Comparison of ENCODE assay signal across 1 cellular context in the genomic region with DNA sequence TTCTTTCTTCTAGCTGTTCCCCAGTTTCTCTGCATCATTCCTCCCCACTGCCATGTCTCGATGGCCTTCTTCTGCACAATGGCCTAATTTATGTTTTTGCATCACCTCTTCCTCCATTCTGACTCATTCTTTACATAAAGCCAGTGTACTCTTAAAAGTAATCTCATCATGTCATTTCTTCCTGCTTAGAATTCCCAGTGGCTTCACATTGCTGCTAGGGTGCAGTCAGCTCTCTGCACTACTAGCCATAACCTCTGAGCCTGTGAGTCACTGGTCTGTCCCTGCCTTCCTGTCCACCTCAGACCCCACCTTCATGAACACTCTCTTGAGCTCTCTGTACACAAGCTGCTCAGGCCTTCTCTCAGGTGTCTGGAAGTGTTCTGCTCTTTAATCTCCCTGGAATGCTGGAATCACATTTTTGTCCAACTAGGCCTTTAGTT.
A peak's percentile ranks its signal among the peaks of the same experiment; 100 is the strongest.
TF ChIP-seq lines count a peak whose summit lies in the region.

No MANE protein-coding gene starts in this region.

TF ChIP-seq in HepG2, 621 proteins besides CTCF, POLR2A, EP300 and RAD21 (continued from another document and continues in another):
- no peak for TF ChIP-seq ZMYM4 (CRISPR knock-in tag; IDR thresholded peaks at IDR 0.05)
- TF ChIP-seq TCF7 (IDR thresholded peaks at IDR 0.05; ENCODE audit: low read depth), result no peak
- TF ChIP-seq ZFP41 (CRISPR knock-in tag; IDR thresholded peaks at IDR 0.05; ENCODE audit: borderline replicate concordance), result no peak
- TF ChIP-seq AKAP8 (CRISPR knock-in tag; IDR thresholded peaks at IDR 0.05), result no peak
- TF ChIP-seq ZFP36L2 (CRISPR knock-in tag; IDR thresholded peaks at IDR 0.05), result no peak
- no peak for TF ChIP-seq HNRNPLL (IDR thresholded peaks at IDR 0.05; ENCODE audit: low read depth, low read length, poor library complexity, severe bottlenecking)
- no peak for TF ChIP-seq GZF1 (CRISPR knock-in tag; IDR thresholded peaks at IDR 0.05)
- no peak for TF ChIP-seq ZNF556 (CRISPR knock-in tag; IDR thresholded peaks at IDR 0.05; ENCODE audit: borderline replicate concordance)
- 0 out of 2 replicates have a peak, but pooled peaks have one; percentile 30 for TF ChIP-seq IRF2 (CRISPR knock-in tag; IDR thresholded peaks at IDR 0.05)
- no peak for TF ChIP-seq HHEX (CRISPR knock-in tag; IDR thresholded peaks at IDR 0.05)
- TF ChIP-seq, protein P1, sequence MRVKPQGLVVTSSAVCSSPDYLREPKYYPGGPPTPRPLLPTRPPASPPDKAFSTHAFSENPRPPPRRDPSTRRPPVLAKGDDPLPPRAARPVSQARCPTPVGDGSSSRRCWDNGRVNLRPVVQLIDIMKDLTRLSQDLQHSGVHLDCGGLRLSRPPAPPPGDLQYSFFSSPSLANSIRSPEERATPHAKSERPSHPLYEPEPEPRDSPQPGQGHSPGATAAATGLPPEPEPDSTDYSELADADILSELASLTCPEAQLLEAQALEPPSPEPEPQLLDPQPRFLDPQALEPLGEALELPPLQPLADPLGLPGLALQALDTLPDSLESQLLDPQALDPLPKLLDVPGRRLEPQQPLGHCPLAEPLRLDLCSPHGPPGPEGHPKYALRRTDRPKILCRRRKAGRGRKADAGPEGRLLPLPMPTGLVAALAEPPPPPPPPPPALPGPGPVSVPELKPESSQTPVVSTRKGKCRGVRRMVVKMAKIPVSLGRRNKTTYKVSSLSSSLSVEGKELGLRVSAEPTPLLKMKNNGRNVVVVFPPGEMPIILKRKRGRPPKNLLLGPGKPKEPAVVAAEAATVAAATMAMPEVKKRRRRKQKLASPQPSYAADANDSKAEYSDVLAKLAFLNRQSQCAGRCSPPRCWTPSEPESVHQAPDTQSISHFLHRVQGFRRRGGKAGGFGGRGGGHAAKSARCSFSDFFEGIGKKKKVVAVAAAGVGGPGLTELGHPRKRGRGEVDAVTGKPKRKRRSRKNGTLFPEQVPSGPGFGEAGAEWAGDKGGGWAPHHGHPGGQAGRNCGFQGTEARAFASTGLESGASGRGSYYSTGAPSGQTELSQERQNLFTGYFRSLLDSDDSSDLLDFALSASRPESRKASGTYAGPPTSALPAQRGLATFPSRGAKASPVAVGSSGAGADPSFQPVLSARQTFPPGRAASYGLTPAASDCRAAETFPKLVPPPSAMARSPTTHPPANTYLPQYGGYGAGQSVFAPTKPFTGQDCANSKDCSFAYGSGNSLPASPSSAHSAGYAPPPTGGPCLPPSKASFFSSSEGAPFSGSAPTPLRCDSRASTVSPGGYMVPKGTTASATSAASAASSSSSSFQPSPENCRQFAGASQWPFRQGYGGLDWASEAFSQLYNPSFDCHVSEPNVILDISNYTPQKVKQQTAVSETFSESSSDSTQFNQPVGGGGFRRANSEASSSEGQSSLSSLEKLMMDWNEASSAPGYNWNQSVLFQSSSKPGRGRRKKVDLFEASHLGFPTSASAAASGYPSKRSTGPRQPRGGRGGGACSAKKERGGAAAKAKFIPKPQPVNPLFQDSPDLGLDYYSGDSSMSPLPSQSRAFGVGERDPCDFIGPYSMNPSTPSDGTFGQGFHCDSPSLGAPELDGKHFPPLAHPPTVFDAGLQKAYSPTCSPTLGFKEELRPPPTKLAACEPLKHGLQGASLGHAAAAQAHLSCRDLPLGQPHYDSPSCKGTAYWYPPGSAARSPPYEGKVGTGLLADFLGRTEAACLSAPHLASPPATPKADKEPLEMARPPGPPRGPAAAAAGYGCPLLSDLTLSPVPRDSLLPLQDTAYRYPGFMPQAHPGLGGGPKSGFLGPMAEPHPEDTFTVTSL (CRISPR knock-in tag; IDR thresholded peaks at IDR 0.05; ENCODE audit: borderline replicate concordance), result peak; percentile 22; the same call in 1 of the 2 replicates
- TF ChIP-seq PCBP2 (optimal IDR thresholded peaks at IDR 0.05; ENCODE audit: low read depth, low read length, poor library complexity, severe bottlenecking), result no peak
- TF ChIP-seq ZNF839 (CRISPR knock-in tag; IDR thresholded peaks at IDR 0.05; ENCODE audit: borderline replicate concordance), result no peak
- TF ChIP-seq, protein P2, sequence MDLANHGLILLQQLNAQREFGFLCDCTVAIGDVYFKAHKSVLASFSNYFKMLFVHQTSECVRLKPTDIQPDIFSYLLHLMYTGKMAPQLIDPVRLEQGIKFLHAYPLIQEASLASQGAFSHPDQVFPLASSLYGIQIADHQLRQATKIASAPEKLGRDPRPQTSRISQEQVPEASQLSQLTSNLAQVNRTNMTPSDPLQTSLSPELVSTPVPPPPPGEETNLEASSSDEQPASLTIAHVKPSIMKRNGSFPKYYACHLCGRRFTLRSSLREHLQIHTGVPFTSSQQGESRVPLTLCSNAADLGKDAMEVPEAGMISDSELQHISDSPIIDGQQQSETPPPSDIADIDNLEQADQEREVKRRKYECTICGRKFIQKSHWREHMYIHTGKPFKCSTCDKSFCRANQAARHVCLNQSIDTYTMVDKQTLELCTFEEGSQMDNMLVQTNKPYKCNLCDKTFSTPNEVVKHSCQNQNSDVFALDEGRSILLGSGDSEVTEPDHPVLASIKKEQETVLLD (CRISPR knock-in tag; IDR thresholded peaks at IDR 0.05; ENCODE audit: low read depth), result no peak
- TF ChIP-seq, protein P3, sequence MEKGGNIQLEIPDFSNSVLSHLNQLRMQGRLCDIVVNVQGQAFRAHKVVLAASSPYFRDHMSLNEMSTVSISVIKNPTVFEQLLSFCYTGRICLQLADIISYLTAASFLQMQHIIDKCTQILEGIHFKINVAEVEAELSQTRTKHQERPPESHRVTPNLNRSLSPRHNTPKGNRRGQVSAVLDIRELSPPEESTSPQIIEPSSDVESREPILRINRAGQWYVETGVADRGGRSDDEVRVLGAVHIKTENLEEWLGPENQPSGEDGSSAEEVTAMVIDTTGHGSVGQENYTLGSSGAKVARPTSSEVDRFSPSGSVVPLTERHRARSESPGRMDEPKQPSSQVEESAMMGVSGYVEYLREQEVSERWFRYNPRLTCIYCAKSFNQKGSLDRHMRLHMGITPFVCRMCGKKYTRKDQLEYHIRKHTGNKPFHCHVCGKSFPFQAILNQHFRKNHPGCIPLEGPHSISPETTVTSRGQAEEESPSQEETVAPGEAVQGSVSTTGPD (CRISPR knock-in tag; IDR thresholded peaks at IDR 0.05), result no peak
- TF ChIP-seq ZNF251 (CRISPR knock-in tag; IDR thresholded peaks at IDR 0.05), result no peak
- TF ChIP-seq, protein P4, sequence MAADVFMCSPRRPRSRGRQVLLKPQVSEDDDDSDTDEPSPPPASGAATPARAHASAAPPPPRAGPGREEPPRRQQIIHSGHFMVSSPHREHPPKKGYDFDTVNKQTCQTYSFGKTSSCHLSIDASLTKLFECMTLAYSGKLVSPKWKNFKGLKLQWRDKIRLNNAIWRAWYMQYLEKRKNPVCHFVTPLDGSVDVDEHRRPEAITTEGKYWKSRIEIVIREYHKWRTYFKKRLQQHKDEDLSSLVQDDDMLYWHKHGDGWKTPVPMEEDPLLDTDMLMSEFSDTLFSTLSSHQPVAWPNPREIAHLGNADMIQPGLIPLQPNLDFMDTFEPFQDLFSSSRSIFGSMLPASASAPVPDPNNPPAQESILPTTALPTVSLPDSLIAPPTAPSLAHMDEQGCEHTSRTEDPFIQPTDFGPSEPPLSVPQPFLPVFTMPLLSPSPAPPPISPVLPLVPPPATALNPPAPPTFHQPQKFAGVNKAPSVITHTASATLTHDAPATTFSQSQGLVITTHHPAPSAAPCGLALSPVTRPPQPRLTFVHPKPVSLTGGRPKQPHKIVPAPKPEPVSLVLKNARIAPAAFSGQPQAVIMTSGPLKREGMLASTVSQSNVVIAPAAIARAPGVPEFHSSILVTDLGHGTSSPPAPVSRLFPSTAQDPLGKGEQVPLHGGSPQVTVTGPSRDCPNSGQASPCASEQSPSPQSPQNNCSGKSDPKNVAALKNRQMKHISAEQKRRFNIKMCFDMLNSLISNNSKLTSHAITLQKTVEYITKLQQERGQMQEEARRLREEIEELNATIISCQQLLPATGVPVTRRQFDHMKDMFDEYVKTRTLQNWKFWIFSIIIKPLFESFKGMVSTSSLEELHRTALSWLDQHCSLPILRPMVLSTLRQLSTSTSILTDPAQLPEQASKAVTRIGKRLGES (CRISPR knock-in tag; IDR thresholded peaks at IDR 0.05; ENCODE audit: borderline replicate concordance), result no peak
- TF ChIP-seq ZZZ3 (CRISPR knock-in tag; IDR thresholded peaks at IDR 0.05; ENCODE audit: borderline replicate concordance), result no peak
- TF ChIP-seq, protein P5, sequence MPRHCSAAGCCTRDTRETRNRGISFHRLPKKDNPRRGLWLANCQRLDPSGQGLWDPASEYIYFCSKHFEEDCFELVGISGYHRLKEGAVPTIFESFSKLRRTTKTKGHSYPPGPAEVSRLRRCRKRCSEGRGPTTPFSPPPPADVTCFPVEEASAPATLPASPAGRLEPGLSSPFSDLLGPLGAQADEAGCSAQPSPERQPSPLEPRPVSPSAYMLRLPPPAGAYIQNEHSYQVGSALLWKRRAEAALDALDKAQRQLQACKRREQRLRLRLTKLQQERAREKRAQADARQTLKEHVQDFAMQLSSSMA (CRISPR knock-in tag; IDR thresholded peaks at IDR 0.05), result no peak
- TF ChIP-seq, protein P6, sequence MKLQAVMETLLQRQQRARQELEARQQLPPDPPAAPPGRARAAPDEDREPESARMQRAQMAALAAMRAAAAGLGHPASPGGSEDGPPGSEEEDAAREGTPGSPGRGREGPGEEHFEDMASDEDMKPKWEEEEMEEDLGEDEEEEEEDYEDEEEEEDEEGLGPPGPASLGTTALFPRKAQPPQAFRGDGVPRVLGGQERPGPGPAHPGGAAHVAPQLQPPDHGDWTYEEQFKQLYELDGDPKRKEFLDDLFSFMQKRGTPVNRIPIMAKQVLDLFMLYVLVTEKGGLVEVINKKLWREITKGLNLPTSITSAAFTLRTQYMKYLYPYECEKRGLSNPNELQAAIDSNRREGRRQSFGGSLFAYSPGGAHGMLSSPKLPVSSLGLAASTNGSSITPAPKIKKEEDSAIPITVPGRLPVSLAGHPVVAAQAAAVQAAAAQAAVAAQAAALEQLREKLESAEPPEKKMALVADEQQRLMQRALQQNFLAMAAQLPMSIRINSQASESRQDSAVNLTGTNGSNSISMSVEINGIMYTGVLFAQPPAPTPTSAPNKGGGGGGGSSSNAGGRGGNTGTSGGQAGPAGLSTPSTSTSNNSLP (IDR thresholded peaks at IDR 0.05; ENCODE audit: low read depth, low read length), result peak; percentile 56; the same call in 1 of the 2 replicates
- TF ChIP-seq NR1H2 (CRISPR knock-in tag; IDR thresholded peaks at IDR 0.05; ENCODE audit: borderline replicate concordance, low read depth), result no peak
- TF ChIP-seq MED1 (CRISPR knock-in tag; IDR thresholded peaks at IDR 0.05), result peak; percentile 51
- TF ChIP-seq ZNF672 (CRISPR knock-in tag; IDR thresholded peaks at IDR 0.05), result no peak
- no peak for TF ChIP-seq PHF20 (CRISPR knock-in tag; IDR thresholded peaks at IDR 0.05)
- no peak for TF ChIP-seq STAG1 (CRISPR knock-in tag; IDR thresholded peaks at IDR 0.05)
- TF ChIP-seq ELF1 (CRISPR knock-in tag; IDR thresholded peaks at IDR 0.05), result no peak
- TF ChIP-seq, protein P7, sequence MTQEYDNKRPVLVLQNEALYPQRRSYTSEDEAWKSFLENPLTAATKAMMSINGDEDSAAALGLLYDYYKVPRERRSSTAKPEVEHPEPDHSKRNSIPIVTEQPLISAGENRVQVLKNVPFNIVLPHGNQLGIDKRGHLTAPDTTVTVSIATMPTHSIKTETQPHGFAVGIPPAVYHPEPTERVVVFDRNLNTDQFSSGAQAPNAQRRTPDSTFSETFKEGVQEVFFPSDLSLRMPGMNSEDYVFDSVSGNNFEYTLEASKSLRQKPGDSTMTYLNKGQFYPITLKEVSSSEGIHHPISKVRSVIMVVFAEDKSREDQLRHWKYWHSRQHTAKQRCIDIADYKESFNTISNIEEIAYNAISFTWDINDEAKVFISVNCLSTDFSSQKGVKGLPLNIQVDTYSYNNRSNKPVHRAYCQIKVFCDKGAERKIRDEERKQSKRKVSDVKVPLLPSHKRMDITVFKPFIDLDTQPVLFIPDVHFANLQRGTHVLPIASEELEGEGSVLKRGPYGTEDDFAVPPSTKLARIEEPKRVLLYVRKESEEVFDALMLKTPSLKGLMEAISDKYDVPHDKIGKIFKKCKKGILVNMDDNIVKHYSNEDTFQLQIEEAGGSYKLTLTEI (CRISPR knock-in tag; conservative IDR thresholded peaks at IDR 0.05), result no peak
- TF ChIP-seq, protein P8, sequence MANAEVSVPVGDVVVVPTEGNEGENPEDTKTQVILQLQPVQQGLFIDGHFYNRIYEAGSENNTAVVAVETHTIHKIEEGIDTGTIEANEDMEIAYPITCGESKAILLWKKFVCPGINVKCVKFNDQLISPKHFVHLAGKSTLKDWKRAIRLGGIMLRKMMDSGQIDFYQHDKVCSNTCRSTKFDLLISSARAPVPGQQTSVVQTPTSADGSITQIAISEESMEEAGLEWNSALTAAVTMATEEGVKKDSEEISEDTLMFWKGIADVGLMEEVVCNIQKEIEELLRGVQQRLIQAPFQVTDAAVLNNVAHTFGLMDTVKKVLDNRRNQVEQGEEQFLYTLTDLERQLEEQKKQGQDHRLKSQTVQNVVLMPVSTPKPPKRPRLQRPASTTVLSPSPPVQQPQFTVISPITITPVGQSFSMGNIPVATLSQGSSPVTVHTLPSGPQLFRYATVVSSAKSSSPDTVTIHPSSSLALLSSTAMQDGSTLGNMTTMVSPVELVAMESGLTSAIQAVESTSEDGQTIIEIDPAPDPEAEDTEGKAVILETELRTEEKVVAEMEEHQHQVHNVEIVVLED (CRISPR knock-in tag; IDR thresholded peaks at IDR 0.05; ENCODE audit: borderline replicate concordance), result no peak
- 0 out of 2 replicates have a peak, but pooled peaks have one; percentile 28 for TF ChIP-seq TGIF2 (CRISPR knock-in tag; IDR thresholded peaks at IDR 0.05)
- TF ChIP-seq, protein P9, sequence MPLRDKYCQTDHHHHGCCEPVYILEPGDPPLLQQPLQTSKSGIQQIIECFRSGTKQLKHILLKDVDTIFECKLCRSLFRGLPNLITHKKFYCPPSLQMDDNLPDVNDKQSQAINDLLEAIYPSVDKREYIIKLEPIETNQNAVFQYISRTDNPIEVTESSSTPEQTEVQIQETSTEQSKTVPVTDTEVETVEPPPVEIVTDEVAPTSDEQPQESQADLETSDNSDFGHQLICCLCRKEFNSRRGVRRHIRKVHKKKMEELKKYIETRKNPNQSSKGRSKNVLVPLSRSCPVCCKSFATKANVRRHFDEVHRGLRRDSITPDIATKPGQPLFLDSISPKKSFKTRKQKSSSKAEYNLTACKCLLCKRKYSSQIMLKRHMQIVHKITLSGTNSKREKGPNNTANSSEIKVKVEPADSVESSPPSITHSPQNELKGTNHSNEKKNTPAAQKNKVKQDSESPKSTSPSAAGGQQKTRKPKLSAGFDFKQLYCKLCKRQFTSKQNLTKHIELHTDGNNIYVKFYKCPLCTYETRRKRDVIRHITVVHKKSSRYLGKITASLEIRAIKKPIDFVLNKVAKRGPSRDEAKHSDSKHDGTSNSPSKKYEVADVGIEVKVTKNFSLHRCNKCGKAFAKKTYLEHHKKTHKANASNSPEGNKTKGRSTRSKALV (CRISPR knock-in tag; IDR thresholded peaks at IDR 0.05), result no peak
